In genomic region chr13:44470623-44471562, GRCh38 we compare ENCODE assay signal across 8 cellular contexts.
DNase-seq lines count a peak whose midpoint lies in the region; ATAC-seq and TF ChIP-seq lines count a peak whose summit lies in the region.
"Had no signal": no experiment of that assay in that cellular context is flagged by ENCODE, and none has a peak within 500 bp of the region (broad histone marks: within the 10 kb centered on the region; RNA-seq: fewer than 3 reads in every experiment).

No MANE protein-coding gene starts in this region.

- H3K9me3 ChIP-seq in osteoblast (ENCODE audit: low read depth, low read length), result no peaks in the 10 kb centered on the region

- TF ChIP-seq CTCF in GM12873 (IDR thresholded peaks at IDR 0.05; ENCODE audit: insufficient read depth, low read depth, low read length, missing control alignments) (peak; percentile 28), osteoblast (IDR thresholded peaks at IDR 0.05; ENCODE audit: extremely low read depth, low read depth, low read length) (peak; percentile 42)

- H4K20me1 ChIP-seq in osteoblast (ENCODE audit: insufficient read depth, low read length), result peaks cover 29% of the 10 kb centered on the region

- peak overlapping the region; percentile 62 for H3K27ac ChIP-seq in osteoblast (ENCODE audit: low read depth, low read length)

- H3K36me3 ChIP-seq in osteoblast (ENCODE audit: insufficient read depth, low read length), result peaks cover 6% of the 10 kb centered on the region

- ATAC-seq in HG03108 (IDR thresholded peaks at IDR 0.05; ENCODE audit: unreplicated experiment), result no peak
- ATAC-seq: naive thymus-derived CD8-positive, alpha-beta T cell had no signal

- no peak overlapping the region for H3K4me3 ChIP-seq in osteoblast (ENCODE audit: insufficient read depth, low read length)

- H2AFZ ChIP-seq in osteoblast (ENCODE audit: low read length), result no peak overlapping the region

- H3K27me3 ChIP-seq in osteoblast (ENCODE audit: insufficient read depth, low read length), result no peaks in the 10 kb centered on the region

- H3K4me1 ChIP-seq in osteoblast (ENCODE audit: insufficient read depth, low read length), result peaks cover 33% of the 10 kb centered on the region

- DNase-seq in NCI-H2227 (lab: John Stamatoyannopoulos, UW; ENCODE audit: unreplicated experiment) (peak; percentile 19), cerebellar cortex (ENCODE audit: low spot score) (peak; percentile 51), osteoblast (ENCODE audit: insufficient read length, low spot score, missing footprints) (no peak), NCI-H1048 (lab: John Stamatoyannopoulos, UW) (no peak)
- DNase-seq in activated CD4-positive, alpha-beta T cell treated with anti-CD3 and anti-CD28 coated beads, Interleukin-2, amount 50 U/mL, for 48 hours, result no peak

- peak overlapping the region; percentile 68 for H3K4me2 ChIP-seq in osteoblast (ENCODE audit: insufficient read depth, low read length)

- peaks cover 70% of the 10 kb centered on the region for H3K79me2 ChIP-seq in osteoblast (ENCODE audit: insufficient read depth, low read length)

Comparison
In these comparisons a context has a peak if more than half of its experiments do, and no peak if none do; other contexts are left out.
1. DNase-seq: peak in NCI-H2227 (single experiment) and cerebellar cortex (single experiment); none in osteoblast (single experiment), NCI-H1048 (single experiment) and activated CD4-positive, alpha-beta T cell treated with anti-CD3 and anti-CD28 coated beads, Interleukin-2, amount 50 U/mL, for 48 hours (0 of 2).